13 cellular contexts compared by ENCODE assay signal in genomic region chr22:44865193-44866057, GRCh38.
DNase-seq lines count a peak whose midpoint lies in the region; ATAC-seq and TF ChIP-seq lines count a peak whose summit lies in the region.
"Had no signal": no experiment of that assay in that cellular context is flagged by ENCODE, and none has a peak within 500 bp of the region (broad histone marks: within the 10 kb centered on the region; RNA-seq: fewer than 3 reads in every experiment).

No MANE protein-coding gene starts in this region.

- ATAC-seq in left ventricle myocardium superior (no peak), Right ventricle myocardium superior (ENCODE audit: poor library complexity) (no peak), left colon (peak; percentile 16)
- ATAC-seq in activated CD4-positive, CD25-positive, alpha-beta regulatory T cell treated with anti-CD3 and anti-CD28 coated beads, Interleukin-2, amount 50 U/mL, for 24 hours: no peak

- H3K27ac ChIP-seq in RWPE1: 0 out of 2 replicates have a peak overlapping the region, but pooled peaks have one; percentile 37

- intact Hi-C loops in left ventricle myocardium superior (cut with micrococcal nuclease) (no loop called here), Right ventricle myocardium superior (cut with DNase I) (no loop called here), left colon (cut with DNase I, micrococcal nuclease) (no loop called here)

- DNase-seq in left ventricle myocardium superior: peak; percentile 8
- DNase-seq in Right ventricle myocardium superior: no peak
- DNase-seq in RWPE1 (ENCODE audit: low spot score): no peak
- no peak for DNase-seq in left colon
- no peak for DNase-seq in T-helper 9 cell
- DNase-seq in central memory CD4-positive, alpha-beta T cell: no peak
- DNase-seq: C1 segment of cervical spinal cord; CD4-positive, alpha-beta memory T cell; DMS153; DMS79 treated with DMSO at 0.1 percent for 48 hours; EL; IMR-90 had no signal

- CTCF ChIA-PET in RWPE1 (lab: Yijun Ruan, JAX): no interaction called here

- no peak for TF ChIP-seq CTCF in RWPE1 (conservative IDR thresholded peaks at IDR 0.05; ENCODE audit: low read depth)

- POLR2A ChIA-PET in RWPE1 (lab: Yijun Ruan, JAX; ENCODE audit: low non-redundant PET): no interaction called here
